1 cellular context compared by ENCODE assay signal in the genomic region with DNA sequence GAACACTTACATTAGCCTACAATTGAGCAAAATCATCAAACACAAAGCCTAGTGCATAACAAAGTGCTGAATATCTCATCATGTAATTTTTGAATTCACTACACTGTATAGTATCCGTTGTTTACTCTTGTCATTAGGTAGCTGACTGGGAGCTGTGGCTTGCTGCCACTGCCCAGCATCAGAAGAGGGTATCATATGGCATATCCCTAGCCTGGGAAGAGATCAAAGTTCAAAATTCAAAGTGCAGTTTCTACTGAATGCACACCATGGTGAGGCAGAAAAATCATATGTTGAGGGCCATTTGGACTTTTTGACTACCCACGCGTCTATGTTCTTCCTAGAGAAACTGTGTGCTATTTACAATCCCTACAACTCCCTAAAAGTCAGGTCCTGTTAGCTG.
A peak's percentile ranks its signal among the peaks of the same experiment; 100 is the strongest.
TF ChIP-seq lines count a peak whose summit lies in the region.

No MANE protein-coding gene starts in this region.

TF ChIP-seq in HepG2, 621 proteins besides CTCF, POLR2A, EP300 and RAD21 (continued from another document and continues in another):
- TF ChIP-seq, protein P1, sequence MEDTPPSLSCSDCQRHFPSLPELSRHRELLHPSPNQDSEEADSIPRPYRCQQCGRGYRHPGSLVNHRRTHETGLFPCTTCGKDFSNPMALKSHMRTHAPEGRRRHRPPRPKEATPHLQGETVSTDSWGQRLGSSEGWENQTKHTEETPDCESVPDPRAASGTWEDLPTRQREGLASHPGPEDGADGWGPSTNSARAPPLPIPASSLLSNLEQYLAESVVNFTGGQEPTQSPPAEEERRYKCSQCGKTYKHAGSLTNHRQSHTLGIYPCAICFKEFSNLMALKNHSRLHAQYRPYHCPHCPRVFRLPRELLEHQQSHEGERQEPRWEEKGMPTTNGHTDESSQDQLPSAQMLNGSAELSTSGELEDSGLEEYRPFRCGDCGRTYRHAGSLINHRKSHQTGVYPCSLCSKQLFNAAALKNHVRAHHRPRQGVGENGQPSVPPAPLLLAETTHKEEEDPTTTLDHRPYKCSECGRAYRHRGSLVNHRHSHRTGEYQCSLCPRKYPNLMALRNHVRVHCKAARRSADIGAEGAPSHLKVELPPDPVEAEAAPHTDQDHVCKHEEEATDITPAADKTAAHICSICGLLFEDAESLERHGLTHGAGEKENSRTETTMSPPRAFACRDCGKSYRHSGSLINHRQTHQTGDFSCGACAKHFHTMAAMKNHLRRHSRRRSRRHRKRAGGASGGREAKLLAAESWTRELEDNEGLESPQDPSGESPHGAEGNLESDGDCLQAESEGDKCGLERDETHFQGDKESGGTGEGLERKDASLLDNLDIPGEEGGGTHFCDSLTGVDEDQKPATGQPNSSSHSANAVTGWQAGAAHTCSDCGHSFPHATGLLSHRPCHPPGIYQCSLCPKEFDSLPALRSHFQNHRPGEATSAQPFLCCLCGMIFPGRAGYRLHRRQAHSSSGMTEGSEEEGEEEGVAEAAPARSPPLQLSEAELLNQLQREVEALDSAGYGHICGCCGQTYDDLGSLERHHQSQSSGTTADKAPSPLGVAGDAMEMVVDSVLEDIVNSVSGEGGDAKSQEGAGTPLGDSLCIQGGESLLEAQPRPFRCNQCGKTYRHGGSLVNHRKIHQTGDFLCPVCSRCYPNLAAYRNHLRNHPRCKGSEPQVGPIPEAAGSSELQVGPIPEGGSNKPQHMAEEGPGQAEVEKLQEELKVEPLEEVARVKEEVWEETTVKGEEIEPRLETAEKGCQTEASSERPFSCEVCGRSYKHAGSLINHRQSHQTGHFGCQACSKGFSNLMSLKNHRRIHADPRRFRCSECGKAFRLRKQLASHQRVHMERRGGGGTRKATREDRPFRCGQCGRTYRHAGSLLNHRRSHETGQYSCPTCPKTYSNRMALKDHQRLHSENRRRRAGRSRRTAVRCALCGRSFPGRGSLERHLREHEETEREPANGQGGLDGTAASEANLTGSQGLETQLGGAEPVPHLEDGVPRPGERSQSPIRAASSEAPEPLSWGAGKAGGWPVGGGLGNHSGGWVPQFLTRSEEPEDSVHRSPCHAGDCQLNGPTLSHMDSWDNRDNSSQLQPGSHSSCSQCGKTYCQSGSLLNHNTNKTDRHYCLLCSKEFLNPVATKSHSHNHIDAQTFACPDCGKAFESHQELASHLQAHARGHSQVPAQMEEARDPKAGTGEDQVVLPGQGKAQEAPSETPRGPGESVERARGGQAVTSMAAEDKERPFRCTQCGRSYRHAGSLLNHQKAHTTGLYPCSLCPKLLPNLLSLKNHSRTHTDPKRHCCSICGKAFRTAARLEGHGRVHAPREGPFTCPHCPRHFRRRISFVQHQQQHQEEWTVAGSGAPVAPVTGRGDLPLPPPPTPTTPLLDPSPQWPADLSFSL (CRISPR knock-in tag; IDR thresholded peaks at IDR 0.05), result no peak
- no peak for TF ChIP-seq ZNF205 (CRISPR knock-in tag; IDR thresholded peaks at IDR 0.05)
- TF ChIP-seq, protein P2, sequence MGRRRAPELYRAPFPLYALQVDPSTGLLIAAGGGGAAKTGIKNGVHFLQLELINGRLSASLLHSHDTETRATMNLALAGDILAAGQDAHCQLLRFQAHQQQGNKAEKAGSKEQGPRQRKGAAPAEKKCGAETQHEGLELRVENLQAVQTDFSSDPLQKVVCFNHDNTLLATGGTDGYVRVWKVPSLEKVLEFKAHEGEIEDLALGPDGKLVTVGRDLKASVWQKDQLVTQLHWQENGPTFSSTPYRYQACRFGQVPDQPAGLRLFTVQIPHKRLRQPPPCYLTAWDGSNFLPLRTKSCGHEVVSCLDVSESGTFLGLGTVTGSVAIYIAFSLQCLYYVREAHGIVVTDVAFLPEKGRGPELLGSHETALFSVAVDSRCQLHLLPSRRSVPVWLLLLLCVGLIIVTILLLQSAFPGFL (CRISPR knock-in tag; IDR thresholded peaks at IDR 0.05), result no peak
- TF ChIP-seq RORA (CRISPR knock-in tag; IDR thresholded peaks at IDR 0.05), result no peak
- TF ChIP-seq ZNF430 (CRISPR knock-in tag; IDR thresholded peaks at IDR 0.05), result no peak
- no peak for TF ChIP-seq BRD4 (CRISPR knock-in tag; IDR thresholded peaks at IDR 0.05)
- TF ChIP-seq, protein P3, sequence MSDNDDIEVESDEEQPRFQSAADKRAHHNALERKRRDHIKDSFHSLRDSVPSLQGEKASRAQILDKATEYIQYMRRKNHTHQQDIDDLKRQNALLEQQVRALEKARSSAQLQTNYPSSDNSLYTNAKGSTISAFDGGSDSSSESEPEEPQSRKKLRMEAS (IDR thresholded peaks at IDR 0.05), result no peak; the same call in 1 of the 2 replicates
- TF ChIP-seq CAMTA2 (CRISPR knock-in tag; IDR thresholded peaks at IDR 0.05; ENCODE audit: borderline replicate concordance), result no peak
- TF ChIP-seq, protein P4, sequence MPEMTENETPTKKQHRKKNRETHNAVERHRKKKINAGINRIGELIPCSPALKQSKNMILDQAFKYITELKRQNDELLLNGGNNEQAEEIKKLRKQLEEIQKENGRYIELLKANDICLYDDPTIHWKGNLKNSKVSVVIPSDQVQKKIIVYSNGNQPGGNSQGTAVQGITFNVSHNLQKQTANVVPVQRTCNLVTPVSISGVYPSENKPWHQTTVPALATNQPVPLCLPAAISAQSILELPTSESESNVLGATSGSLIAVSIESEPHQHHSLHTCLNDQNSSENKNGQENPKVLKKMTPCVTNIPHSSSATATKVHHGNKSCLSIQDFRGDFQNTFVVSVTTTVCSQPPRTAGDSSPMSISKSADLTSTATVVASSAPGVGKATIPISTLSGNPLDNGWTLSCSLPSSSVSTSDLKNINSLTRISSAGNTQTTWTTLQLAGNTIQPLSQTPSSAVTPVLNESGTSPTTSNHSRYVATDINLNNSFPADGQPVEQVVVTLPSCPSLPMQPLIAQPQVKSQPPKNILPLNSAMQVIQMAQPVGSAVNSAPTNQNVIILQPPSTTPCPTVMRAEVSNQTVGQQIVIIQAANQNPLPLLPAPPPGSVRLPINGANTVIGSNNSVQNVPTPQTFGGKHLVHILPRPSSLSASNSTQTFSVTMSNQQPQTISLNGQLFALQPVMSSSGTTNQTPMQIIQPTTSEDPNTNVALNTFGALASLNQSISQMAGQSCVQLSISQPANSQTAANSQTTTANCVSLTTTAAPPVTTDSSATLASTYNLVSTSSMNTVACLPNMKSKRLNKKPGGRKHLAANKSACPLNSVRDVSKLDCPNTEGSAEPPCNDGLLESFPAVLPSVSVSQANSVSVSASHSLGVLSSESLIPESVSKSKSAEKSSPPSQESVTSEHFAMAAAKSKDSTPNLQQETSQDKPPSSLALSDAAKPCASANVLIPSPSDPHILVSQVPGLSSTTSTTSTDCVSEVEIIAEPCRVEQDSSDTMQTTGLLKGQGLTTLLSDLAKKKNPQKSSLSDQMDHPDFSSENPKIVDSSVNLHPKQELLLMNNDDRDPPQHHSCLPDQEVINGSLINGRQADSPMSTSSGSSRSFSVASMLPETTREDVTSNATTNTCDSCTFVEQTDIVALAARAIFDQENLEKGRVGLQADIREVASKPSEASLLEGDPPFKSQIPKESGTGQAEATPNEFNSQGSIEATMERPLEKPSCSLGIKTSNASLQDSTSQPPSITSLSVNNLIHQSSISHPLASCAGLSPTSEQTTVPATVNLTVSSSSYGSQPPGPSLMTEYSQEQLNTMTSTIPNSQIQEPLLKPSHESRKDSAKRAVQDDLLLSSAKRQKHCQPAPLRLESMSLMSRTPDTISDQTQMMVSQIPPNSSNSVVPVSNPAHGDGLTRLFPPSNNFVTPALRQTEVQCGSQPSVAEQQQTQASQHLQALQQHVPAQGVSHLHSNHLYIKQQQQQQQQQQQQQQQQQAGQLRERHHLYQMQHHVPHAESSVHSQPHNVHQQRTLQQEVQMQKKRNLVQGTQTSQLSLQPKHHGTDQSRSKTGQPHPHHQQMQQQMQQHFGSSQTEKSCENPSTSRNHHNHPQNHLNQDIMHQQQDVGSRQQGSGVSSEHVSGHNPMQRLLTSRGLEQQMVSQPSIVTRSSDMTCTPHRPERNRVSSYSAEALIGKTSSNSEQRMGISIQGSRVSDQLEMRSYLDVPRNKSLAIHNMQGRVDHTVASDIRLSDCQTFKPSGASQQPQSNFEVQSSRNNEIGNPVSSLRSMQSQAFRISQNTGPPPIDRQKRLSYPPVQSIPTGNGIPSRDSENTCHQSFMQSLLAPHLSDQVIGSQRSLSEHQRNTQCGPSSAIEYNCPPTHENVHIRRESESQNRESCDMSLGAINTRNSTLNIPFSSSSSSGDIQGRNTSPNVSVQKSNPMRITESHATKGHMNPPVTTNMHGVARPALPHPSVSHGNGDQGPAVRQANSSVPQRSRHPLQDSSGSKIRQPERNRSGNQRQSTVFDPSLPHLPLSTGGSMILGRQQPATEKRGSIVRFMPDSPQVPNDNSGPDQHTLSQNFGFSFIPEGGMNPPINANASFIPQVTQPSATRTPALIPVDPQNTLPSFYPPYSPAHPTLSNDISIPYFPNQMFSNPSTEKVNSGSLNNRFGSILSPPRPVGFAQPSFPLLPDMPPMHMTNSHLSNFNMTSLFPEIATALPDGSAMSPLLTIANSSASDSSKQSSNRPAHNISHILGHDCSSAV (CRISPR knock-in tag; IDR thresholded peaks at IDR 0.05; ENCODE audit: borderline replicate concordance), result no peak
- no peak for TF ChIP-seq MED1 (CRISPR knock-in tag; IDR thresholded peaks at IDR 0.05)
- no peak for TF ChIP-seq FOXA1 (IDR thresholded peaks at IDR 0.05)
- peak; percentile 85 for TF ChIP-seq FOXA1 (CRISPR knock-in tag; IDR thresholded peaks at IDR 0.05)
- TF ChIP-seq BRCA1 (CRISPR knock-in tag; IDR thresholded peaks at IDR 0.05), result no peak
- TF ChIP-seq ZNF552 (CRISPR knock-in tag; IDR thresholded peaks at IDR 0.05; ENCODE audit: borderline replicate concordance), result no peak
- no peak for TF ChIP-seq NBN (conservative IDR thresholded peaks at IDR 0.05)
- TF ChIP-seq, protein P5, sequence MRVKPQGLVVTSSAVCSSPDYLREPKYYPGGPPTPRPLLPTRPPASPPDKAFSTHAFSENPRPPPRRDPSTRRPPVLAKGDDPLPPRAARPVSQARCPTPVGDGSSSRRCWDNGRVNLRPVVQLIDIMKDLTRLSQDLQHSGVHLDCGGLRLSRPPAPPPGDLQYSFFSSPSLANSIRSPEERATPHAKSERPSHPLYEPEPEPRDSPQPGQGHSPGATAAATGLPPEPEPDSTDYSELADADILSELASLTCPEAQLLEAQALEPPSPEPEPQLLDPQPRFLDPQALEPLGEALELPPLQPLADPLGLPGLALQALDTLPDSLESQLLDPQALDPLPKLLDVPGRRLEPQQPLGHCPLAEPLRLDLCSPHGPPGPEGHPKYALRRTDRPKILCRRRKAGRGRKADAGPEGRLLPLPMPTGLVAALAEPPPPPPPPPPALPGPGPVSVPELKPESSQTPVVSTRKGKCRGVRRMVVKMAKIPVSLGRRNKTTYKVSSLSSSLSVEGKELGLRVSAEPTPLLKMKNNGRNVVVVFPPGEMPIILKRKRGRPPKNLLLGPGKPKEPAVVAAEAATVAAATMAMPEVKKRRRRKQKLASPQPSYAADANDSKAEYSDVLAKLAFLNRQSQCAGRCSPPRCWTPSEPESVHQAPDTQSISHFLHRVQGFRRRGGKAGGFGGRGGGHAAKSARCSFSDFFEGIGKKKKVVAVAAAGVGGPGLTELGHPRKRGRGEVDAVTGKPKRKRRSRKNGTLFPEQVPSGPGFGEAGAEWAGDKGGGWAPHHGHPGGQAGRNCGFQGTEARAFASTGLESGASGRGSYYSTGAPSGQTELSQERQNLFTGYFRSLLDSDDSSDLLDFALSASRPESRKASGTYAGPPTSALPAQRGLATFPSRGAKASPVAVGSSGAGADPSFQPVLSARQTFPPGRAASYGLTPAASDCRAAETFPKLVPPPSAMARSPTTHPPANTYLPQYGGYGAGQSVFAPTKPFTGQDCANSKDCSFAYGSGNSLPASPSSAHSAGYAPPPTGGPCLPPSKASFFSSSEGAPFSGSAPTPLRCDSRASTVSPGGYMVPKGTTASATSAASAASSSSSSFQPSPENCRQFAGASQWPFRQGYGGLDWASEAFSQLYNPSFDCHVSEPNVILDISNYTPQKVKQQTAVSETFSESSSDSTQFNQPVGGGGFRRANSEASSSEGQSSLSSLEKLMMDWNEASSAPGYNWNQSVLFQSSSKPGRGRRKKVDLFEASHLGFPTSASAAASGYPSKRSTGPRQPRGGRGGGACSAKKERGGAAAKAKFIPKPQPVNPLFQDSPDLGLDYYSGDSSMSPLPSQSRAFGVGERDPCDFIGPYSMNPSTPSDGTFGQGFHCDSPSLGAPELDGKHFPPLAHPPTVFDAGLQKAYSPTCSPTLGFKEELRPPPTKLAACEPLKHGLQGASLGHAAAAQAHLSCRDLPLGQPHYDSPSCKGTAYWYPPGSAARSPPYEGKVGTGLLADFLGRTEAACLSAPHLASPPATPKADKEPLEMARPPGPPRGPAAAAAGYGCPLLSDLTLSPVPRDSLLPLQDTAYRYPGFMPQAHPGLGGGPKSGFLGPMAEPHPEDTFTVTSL (CRISPR knock-in tag; IDR thresholded peaks at IDR 0.05; ENCODE audit: borderline replicate concordance), result peak; percentile 54; the same call in 1 of the 2 replicates
- no peak; the same call in 1 of the 2 replicates for TF ChIP-seq SMC3 (IDR thresholded peaks at IDR 0.05; ENCODE audit: low read length)
- TF ChIP-seq ZNF367 (CRISPR knock-in tag; IDR thresholded peaks at IDR 0.05; ENCODE audit: borderline replicate concordance), result no peak
- TF ChIP-seq ZFP36L1 (CRISPR knock-in tag; IDR thresholded peaks at IDR 0.05), result no peak
- no peak for TF ChIP-seq SSRP1 (CRISPR knock-in tag; IDR thresholded peaks at IDR 0.05)
- TF ChIP-seq, protein P6, sequence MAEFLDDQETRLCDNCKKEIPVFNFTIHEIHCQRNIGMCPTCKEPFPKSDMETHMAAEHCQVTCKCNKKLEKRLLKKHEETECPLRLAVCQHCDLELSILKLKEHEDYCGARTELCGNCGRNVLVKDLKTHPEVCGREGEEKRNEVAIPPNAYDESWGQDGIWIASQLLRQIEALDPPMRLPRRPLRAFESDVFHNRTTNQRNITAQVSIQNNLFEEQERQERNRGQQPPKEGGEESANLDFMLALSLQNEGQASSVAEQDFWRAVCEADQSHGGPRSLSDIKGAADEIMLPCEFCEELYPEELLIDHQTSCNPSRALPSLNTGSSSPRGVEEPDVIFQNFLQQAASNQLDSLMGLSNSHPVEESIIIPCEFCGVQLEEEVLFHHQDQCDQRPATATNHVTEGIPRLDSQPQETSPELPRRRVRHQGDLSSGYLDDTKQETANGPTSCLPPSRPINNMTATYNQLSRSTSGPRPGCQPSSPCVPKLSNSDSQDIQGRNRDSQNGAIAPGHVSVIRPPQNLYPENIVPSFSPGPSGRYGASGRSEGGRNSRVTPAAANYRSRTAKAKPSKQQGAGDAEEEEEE (CRISPR knock-in tag; IDR thresholded peaks at IDR 0.05; ENCODE audit: borderline replicate concordance), result no peak
- TF ChIP-seq ZNF878 (CRISPR knock-in tag; IDR thresholded peaks at IDR 0.05), result no peak
- no peak for TF ChIP-seq SUZ12 (IDR thresholded peaks at IDR 0.05; ENCODE audit: low read depth, low read length)
